ENCODE assay signal across 19 cellular contexts in the genomic region with DNA sequence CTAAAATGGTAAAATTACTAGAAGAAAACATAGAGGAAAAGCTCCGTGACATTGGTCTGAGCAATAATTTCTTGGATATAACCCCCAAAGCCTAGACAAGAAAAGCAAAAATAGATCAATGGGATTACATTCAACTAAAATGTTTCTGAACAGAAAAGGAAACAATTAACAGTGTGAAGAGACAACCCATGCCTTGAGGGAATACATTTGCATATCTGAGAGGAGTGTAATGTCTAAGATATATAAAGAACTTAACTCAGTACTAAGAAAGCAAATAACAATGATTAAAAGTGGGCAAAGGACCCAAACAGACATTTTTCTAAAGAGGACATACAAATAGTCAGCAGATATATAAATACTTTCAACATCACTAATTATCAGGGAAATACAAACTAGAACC.
"Had no signal": no experiment of that assay in that cellular context is flagged by ENCODE, and none has a peak within 500 bp of the region (broad histone marks: within the 10 kb centered on the region; RNA-seq: fewer than 3 reads in every experiment).

No MANE protein-coding gene starts in this region.

- H3K4me3 ChIP-seq: coronary artery, dorsolateral prefrontal cortex, esophagus muscularis mucosa, heart right ventricle, left lung, lower lobe of right lung, mucosa of descending colon had no signal

- H3K27ac ChIP-seq: coronary artery, dorsolateral prefrontal cortex, esophagus muscularis mucosa, heart right ventricle, left lung, lower lobe of right lung had no signal

- H3K36me3 ChIP-seq: esophagus muscularis mucosa, heart right ventricle, left lung, lower lobe of right lung had no signal

- ATAC-seq: heart right ventricle; left lung; left ventricle myocardium superior; lower lobe of right lung; mucosa of descending colon; naive thymus-derived CD8-positive, alpha-beta T cell had no signal

- H3K27me3 ChIP-seq: dorsolateral prefrontal cortex, esophagus muscularis mucosa, heart right ventricle, left lung had no signal

- DNase-seq: dermis blood vessel endothelial cell; dorsolateral prefrontal cortex; effector CD4-positive, alpha-beta T cell; effector memory CD4-positive, alpha-beta T cell; foreskin fibroblast; glutamatergic neuron; head of caudate nucleus; heart right ventricle; hippocampal formation; left cardiac atrium; left lung; left ventricle myocardium superior; lower lobe of right lung; mesenchymal stem cell; mucosa of descending colon; naive B cell; naive thymus-derived CD8-positive, alpha-beta T cell had no signal
